In genomic region chr9:91177081-91177480, GRCh38 we compare ENCODE assay signal across 13 cellular contexts.
DNase-seq lines count a peak whose midpoint lies in the region; ATAC-seq and TF ChIP-seq lines count a peak whose summit lies in the region.
"Had no signal": no experiment of that assay in that cellular context is flagged by ENCODE, and none has a peak within 500 bp of the region (broad histone marks: within the 10 kb centered on the region; RNA-seq: fewer than 3 reads in every experiment).

No MANE protein-coding gene starts in this region.

- no peaks in the 10 kb centered on the region for H3K27me3 Mint-ChIP-seq in activated T-cell treated with anti-CD3 and anti-CD28 coated beads, Interleukin-2, amount 50 U/mL, for 72 hours (ENCODE audit: low read depth)
- no peaks in the 10 kb centered on the region for H3K27me3 Mint-ChIP-seq in activated naive CD8-positive, alpha-beta T cell treated with anti-CD3 and anti-CD28 coated beads for 36 hours
- H3K27me3 Mint-ChIP-seq in naive B cell, result no peaks in the 10 kb centered on the region

- BruUV-seq in OCI-LY7 (replicated peaks; lab: Mats Ljungman, UMichigan), result no TSS peak

- peaks cover 3% of the 10 kb centered on the region; the same call in 1 of the 2 replicates for H3K9me3 ChIP-seq in OCI-LY7 (ENCODE audit: low read length)

- peaks cover 77% of the 10 kb centered on the region for H3K4me1 Mint-ChIP-seq in activated T-cell treated with anti-CD3 and anti-CD28 coated beads, Interleukin-2, amount 50 U/mL, for 72 hours (ENCODE audit: low read depth)
- H3K4me1 Mint-ChIP-seq in activated naive CD8-positive, alpha-beta T cell treated with anti-CD3 and anti-CD28 coated beads for 36 hours, result peaks cover 33% of the 10 kb centered on the region
- peaks cover 18 to 46% (median 37%) of the 10 kb centered on the region in 3 donors for H3K4me1 Mint-ChIP-seq in naive B cell

- no peaks in the 10 kb centered on the region for H3K9me2 ChIP-seq in OCI-LY7 (ENCODE audit: insufficient read depth, low read length)

- intact Hi-C loops in dorsolateral prefrontal cortex (cut with DNase I), result no loop called here
- intact Hi-C loops in OCI-LY7 (cut with micrococcal nuclease; ENCODE audit: unreplicated experiment), result loop anchor here (5.0 kb wide), 1 partner anchor 265 kb away; no protein-coding TSS in a partner anchor

- H4K20me1 ChIP-seq in OCI-LY7 (ENCODE audit: insufficient read depth, low read length), result no peaks in the 10 kb centered on the region

- ATAC-seq in activated T-cell treated with anti-CD3 and anti-CD28 coated beads, Interleukin-2, amount 50 U/mL, for 72 hours (replicated peaks in 1 of 2), result no peak
- ATAC-seq in naive B cell (ENCODE audit: low read depth in 2 of 2), result no peak
- ATAC-seq: K562, left ventricle myocardium superior, Right ventricle myocardium inferior had no signal

- H3K4me3 ChIP-seq in dorsolateral prefrontal cortex, result no peak overlapping the region
- H3K4me3 ChIP-seq in OCI-LY7 (ENCODE audit: low read depth, low read length, poor library complexity, severe bottlenecking), result no peak overlapping the region
- H3K4me3 ChIP-seq: K562 had no signal

- H3K27ac ChIP-seq in dorsolateral prefrontal cortex, result no peak overlapping the region
- H3K27ac ChIP-seq in OCI-LY7 (ENCODE audit: low read depth, low read length, poor library complexity, severe bottlenecking), result no peak overlapping the region

- H3K4me1 ChIP-seq in OCI-LY7 (ENCODE audit: insufficient read depth, low read length, poor library complexity, severe bottlenecking), result peaks cover 34% of the 10 kb centered on the region

- H3K36me3 ChIP-seq in OCI-LY7 (ENCODE audit: insufficient read depth, low read length), result no peaks in the 10 kb centered on the region

- H3K27me3 ChIP-seq in dorsolateral prefrontal cortex, result no peaks in the 10 kb centered on the region

- TF ChIP-seq CTCF in dorsolateral prefrontal cortex (IDR thresholded peaks at IDR 0.05 in 54 of 56, conservative IDR thresholded peaks at IDR 0.05 in 2 of 56; ENCODE audit: low read depth in 1 of 56, partially characterized antibody in 56 of 56) (no peak), OCI-LY7 (conservative IDR thresholded peaks at IDR 0.05; ENCODE audit: low read length) (no peak)

- POLR2A ChIA-PET in OCI-LY7 (lab: Charles Lee), result interaction anchor here (0.5 to 2.4 kb wide), 3 partner anchors 12 to 77 kb away, joined by 4 to 12 read pairs (median 5); no protein-coding TSS in a partner anchor

- peaks cover 5 to 8% of the 10 kb centered on the region in 2 donors for H3K9me3 Mint-ChIP-seq in activated T-cell treated with anti-CD3 and anti-CD28 coated beads, Interleukin-2, amount 50 U/mL, for 72 hours
- peaks cover 8% of the 10 kb centered on the region for H3K9me3 Mint-ChIP-seq in activated naive CD8-positive, alpha-beta T cell treated with anti-CD3 and anti-CD28 coated beads for 36 hours
- peaks cover 0 to 6% (median 3%) of the 10 kb centered on the region in 7 donors for H3K9me3 Mint-ChIP-seq in naive B cell

- no peak overlapping the region for H3K4me2 ChIP-seq in OCI-LY7 (ENCODE audit: low read length)

- CTCF ChIA-PET in OCI-LY7 (lab: Charles Lee; ENCODE audit: unreplicated experiment), result no interaction called here

- no peaks in the 10 kb centered on the region for H3K79me2 ChIP-seq in OCI-LY7 (ENCODE audit: insufficient read depth, low read depth, low read length)

- DNase-seq in activated T-cell treated with anti-CD3 and anti-CD28 coated beads, Interleukin-2, amount 50 U/mL, for 72 hours, result no peak
- no peak for DNase-seq in activated T-cell treated with anti-CD3 and anti-CD28 coated beads, Interleukin-2, amount 50 U/mL, for 1 hour
- no peak for DNase-seq in activated naive CD8-positive, alpha-beta T cell treated with anti-CD3 and anti-CD28 coated beads for 36 hours
- no peak for DNase-seq in naive B cell
- DNase-seq in ureter (ENCODE audit: low spot score), result peak; percentile 32
- no peak for DNase-seq in anterior cingulate cortex (lab: John Stamatoyannopoulos, UW)
- no peak for DNase-seq in dorsolateral prefrontal cortex
- DNase-seq in OCI-LY7 (ENCODE audit: low spot score), result no peak
- DNase-seq: hippocampal formation, left ventricle myocardium superior, NCI-H187 had no signal

- H3K4me3 Mint-ChIP-seq in activated T-cell treated with anti-CD3 and anti-CD28 coated beads, Interleukin-2, amount 50 U/mL, for 72 hours, result peak overlapping the region; percentile 78 to 80
- no peak overlapping the region for H3K4me3 Mint-ChIP-seq in activated naive CD8-positive, alpha-beta T cell treated with anti-CD3 and anti-CD28 coated beads for 36 hours
- H3K4me3 Mint-ChIP-seq in naive B cell, result peak overlapping the region in 5 of 8 donors; percentile 25 to 59 (median 49)

- H3K36me3 Mint-ChIP-seq in activated T-cell treated with anti-CD3 and anti-CD28 coated beads, Interleukin-2, amount 50 U/mL, for 72 hours (ENCODE audit: insufficient read depth in 2 of 2), result peaks cover 11 to 14% of the 10 kb centered on the region in 2 donors
- peaks cover 17% of the 10 kb centered on the region for H3K36me3 Mint-ChIP-seq in activated naive CD8-positive, alpha-beta T cell treated with anti-CD3 and anti-CD28 coated beads for 36 hours
- peaks cover 0 to 2% of the 10 kb centered on the region in 2 donors for H3K36me3 Mint-ChIP-seq in naive B cell

- H3K27ac Mint-ChIP-seq in activated T-cell treated with anti-CD3 and anti-CD28 coated beads, Interleukin-2, amount 50 U/mL, for 72 hours, result peak overlapping the region; percentile 98
- H3K27ac Mint-ChIP-seq in activated naive CD8-positive, alpha-beta T cell treated with anti-CD3 and anti-CD28 coated beads for 36 hours, result peak overlapping the region; percentile 82
- peak overlapping the region in 4 of 6 donors; percentile 11 to 69 (median 38) for H3K27ac Mint-ChIP-seq in naive B cell

- no peak overlapping the region for H2AFZ ChIP-seq in OCI-LY7 (ENCODE audit: low read length)

Comparison
In these comparisons a context has a peak if more than half of its experiments do, and no peak if none do; other contexts are left out.
1. H3K27ac Mint-ChIP-seq: peak in every context shown above with its lines; median percentile 98 in activated T-cell treated with anti-CD3 and anti-CD28 coated beads, Interleukin-2, amount 50 U/mL, for 72 hours; 82 in activated naive CD8-positive, alpha-beta T cell treated with anti-CD3 and anti-CD28 coated beads for 36 hours; 38 in naive B cell.